In genomic region chr6:106744781-106745180, GRCh38 we compare ENCODE assay signal across 15 cellular contexts.
DNase-seq lines count a peak whose midpoint lies in the region; ATAC-seq and TF ChIP-seq lines count a peak whose summit lies in the region.
"Had no signal": no experiment of that assay in that cellular context is flagged by ENCODE, and none has a peak within 500 bp of the region (broad histone marks: within the 10 kb centered on the region; RNA-seq: fewer than 3 reads in every experiment).

No MANE protein-coding gene starts in this region.

- H3K79me2 ChIP-seq in PC-3 (ENCODE audit: low read length) (no peaks in the 10 kb centered on the region), parathyroid adenoma (no peaks in the 10 kb centered on the region)

- ATAC-seq in PC-3, result no peak
- no peak for ATAC-seq in foreskin keratinocyte
- ATAC-seq: HCT116 had no signal

- peaks cover 9% of the 10 kb centered on the region for H3F3A ChIP-seq in PC-3 (ENCODE audit: low read length, unreplicated experiment)

- H3K27me3 ChIP-seq in PC-3 (ENCODE audit: low read length), result no peaks in the 10 kb centered on the region
- no peaks in the 10 kb centered on the region for H3K27me3 ChIP-seq in foreskin keratinocyte
- no peaks in the 10 kb centered on the region for H3K27me3 ChIP-seq in parathyroid adenoma (ENCODE audit: control insufficient read depth, insufficient read depth, low read length)
- H3K27me3 ChIP-seq in CD8-positive, alpha-beta memory T cell (ENCODE audit: insufficient read depth, low read length, poor library complexity, severe bottlenecking), result peaks cover 3% of the 10 kb centered on the region
- H3K27me3 ChIP-seq in tibial artery, result no peaks in the 10 kb centered on the region

- H3K27me3 Mint-ChIP-seq in CD8-positive, alpha-beta memory T cell, result peaks cover 22 to 35% of the 10 kb centered on the region in 2 donors

- H3K27ac Mint-ChIP-seq in CD8-positive, alpha-beta memory T cell, result no peak overlapping the region
- H3K27ac Mint-ChIP-seq: CD4-positive, alpha-beta T cell had no signal

- no peak overlapping the region for H3K4me3 Mint-ChIP-seq in CD8-positive, alpha-beta memory T cell
- H3K4me3 Mint-ChIP-seq: CD4-positive, alpha-beta T cell had no signal

- no peaks in the 10 kb centered on the region for H3K9me2 ChIP-seq in PC-3 (replicated peaks; ENCODE audit: low read length)

- no peaks in the 10 kb centered on the region for H3K9me3 ChIP-seq in PC-3 (ENCODE audit: low read length)
- no peaks in the 10 kb centered on the region for H3K9me3 ChIP-seq in parathyroid adenoma (ENCODE audit: control insufficient read depth, low read length)
- H3K9me3 ChIP-seq in CD8-positive, alpha-beta memory T cell (ENCODE audit: low read length), result no peaks in the 10 kb centered on the region
- no peaks in the 10 kb centered on the region for H3K9me3 ChIP-seq in tibial artery

- peaks cover 0 to 2% (median 0%) of the 10 kb centered on the region in 5 donors for H3K9me3 Mint-ChIP-seq in CD8-positive, alpha-beta memory T cell
- H3K9me3 Mint-ChIP-seq: CD4-positive, alpha-beta T cell had no signal

- H3K4me3 ChIP-seq in PC-3 (ENCODE audit: low read length), result no peak overlapping the region
- H3K4me3 ChIP-seq in parathyroid adenoma (ENCODE audit: low read depth, low read length), result no peak overlapping the region
- H3K4me3 ChIP-seq in CD8-positive, alpha-beta memory T cell (ENCODE audit: low read length), result no peak overlapping the region
- no peak overlapping the region for H3K4me3 ChIP-seq in tibial artery

- H3K4me1 ChIP-seq in PC-3 (ENCODE audit: insufficient read depth, low read length), result peaks cover 45% of the 10 kb centered on the region
- H3K4me1 ChIP-seq in foreskin keratinocyte, result peaks cover 31% of the 10 kb centered on the region
- peaks cover 36% of the 10 kb centered on the region for H3K4me1 ChIP-seq in parathyroid adenoma
- H3K4me1 ChIP-seq in CD8-positive, alpha-beta memory T cell (ENCODE audit: insufficient read depth, low read length), result no peaks in the 10 kb centered on the region
- H3K4me1 ChIP-seq in tibial artery, result peaks cover 0 to 7% (median 0%) of the 10 kb centered on the region in 4 donors

- TF ChIP-seq CTCF in PC-3 (conservative IDR thresholded peaks at IDR 0.05; ENCODE audit: low read depth, low read length) (no peak), foreskin keratinocyte (conservative IDR thresholded peaks at IDR 0.05) (no peak), parathyroid adenoma (IDR thresholded peaks at IDR 0.05) (no peak), tibial artery (IDR thresholded peaks at IDR 0.05) (no peak)

- H3K9ac ChIP-seq in PC-3 (ENCODE audit: low read length) (peak overlapping the region; percentile 78; the same call in 1 of the 2 replicates), parathyroid adenoma (no peak overlapping the region)

- no peaks in the 10 kb centered on the region for H4K20me1 ChIP-seq in PC-3 (ENCODE audit: low read length)

- H3K27ac ChIP-seq in PC-3 (ENCODE audit: low read length) (peak overlapping the region; percentile 99), foreskin keratinocyte (peak overlapping the region; percentile 99), parathyroid adenoma (peak overlapping the region; percentile 57), caudate nucleus (ENCODE audit: low read depth, low read length) (no peak overlapping the region), tibial artery (no peak overlapping the region)
- H3K27ac ChIP-seq in CD8-positive, alpha-beta memory T cell (ENCODE audit: low read depth, low read length), result no peak overlapping the region
- H3K27ac ChIP-seq: C4-2B, HL-60 had no signal

- H3K36me3 Mint-ChIP-seq in CD8-positive, alpha-beta memory T cell, result peaks cover 0 to 1% (median 0%) of the 10 kb centered on the region in 3 donors

- BruUV-seq in PC-3 (replicated peaks; lab: Mats Ljungman, UMichigan), result no TSS peak

- CTCF ChIA-PET in PC-3 (lab: Charles Lee), result interaction anchor here (0.5 kb wide), 1 partner anchor 15 kb away, joined by 5 read pairs; no protein-coding TSS in a partner anchor
- CTCF ChIA-PET in CD8-positive, alpha-beta memory T cell (lab: Charles Lee), result no interaction called here

- POLR2A ChIA-PET in PC-3 (lab: Charles Lee; ENCODE audit: unreplicated experiment), result no interaction called here
- POLR2A ChIA-PET in CD8-positive, alpha-beta memory T cell (lab: Charles Lee), result no interaction called here

- no peak for DNase-seq in PC-3
- DNase-seq in foreskin keratinocyte, result no peak
- DNase-seq in CD8-positive, alpha-beta memory T cell, result no peak
- no peak for DNase-seq in caudate nucleus (lab: John Stamatoyannopoulos, UW)
- DNase-seq in NCI-H2227 (lab: John Stamatoyannopoulos, UW; ENCODE audit: unreplicated experiment), result no peak
- DNase-seq in tibial artery, result no peak
- DNase-seq: AML-193; CD4-positive, alpha-beta T cell; GDM1; GOT3; H7 had no signal

- H3K36me3 ChIP-seq in PC-3 (ENCODE audit: low read depth, low read length) (no peaks in the 10 kb centered on the region), parathyroid adenoma (ENCODE audit: control insufficient read depth, insufficient read depth, low read length) (no peaks in the 10 kb centered on the region), tibial artery (no peaks in the 10 kb centered on the region)
- H3K36me3 ChIP-seq in CD8-positive, alpha-beta memory T cell (ENCODE audit: insufficient read depth, low read length), result no peaks in the 10 kb centered on the region

- H2AFZ ChIP-seq in PC-3 (ENCODE audit: low read length) (no peak overlapping the region), parathyroid adenoma (peak overlapping the region; percentile 54)

- H3K4me2 ChIP-seq in PC-3 (ENCODE audit: low read length) (no peak overlapping the region), parathyroid adenoma (ENCODE audit: low read length) (no peak overlapping the region)

- no peaks in the 10 kb centered on the region for H3K4me1 Mint-ChIP-seq in CD8-positive, alpha-beta memory T cell

- intact Hi-C loops in PC-3 (cut with micrococcal nuclease) (no loop called here), tibial artery (cut with DNase I; ENCODE audit: low total_unique reads) (no loop called here)

Comparison
In these comparisons a context has a peak if more than half of its experiments do, and no peak if none do; other contexts are left out.
1. H3K27ac ChIP-seq: peak in PC-3 (single experiment), foreskin keratinocyte (single experiment) and parathyroid adenoma (single experiment); none in CD8-positive, alpha-beta memory T cell (single experiment), caudate nucleus (single experiment) and tibial artery (0 of 2).